In genomic region chr2:232398293-232399034, GRCh38 we compare ENCODE assay signal across 25 cellular contexts. TPM values are rescaled to one million over a fixed set of nuclear protein-coding genes. Genes with fewer than 3 reads are reported as not detected.
"Had no signal": no experiment of that assay in that cellular context is flagged by ENCODE, and none has a peak within 500 bp of the region (broad histone marks: within the 10 kb centered on the region; RNA-seq: fewer than 3 reads in every experiment).

No MANE protein-coding gene starts in this region.

- H3K4me3 ChIP-seq: breast epithelium, coronary artery, esophagus squamous epithelium, gastrocnemius medialis, left lung, lung, ovary, psoas muscle, right atrium auricular region, thyroid gland had no signal

- H3K27ac ChIP-seq: breast epithelium, coronary artery, esophagus squamous epithelium, gastrocnemius medialis, left lung, ovary, psoas muscle, right atrium auricular region, thyroid gland had no signal

- DNase-seq: activated CD4-positive, alpha-beta T cell treated with anti-CD3 and anti-CD28 coated beads for 4 hours; activated CD4-positive, alpha-beta T cell treated with anti-CD3 and anti-CD28 coated beads, Interleukin-2, amount 50 U/mL, for 48 hours; activated CD4-positive, CD25-positive, alpha-beta regulatory T cell; activated effector memory CD4-positive, alpha-beta T cell treated with Interleukin-2 at 50 U/mL for 16 hours; activated naive CD4-positive, alpha-beta T cell treated with anti-CD3 and anti-CD28 coated beads for 36 hours; activated naive CD8-positive, alpha-beta T cell treated with anti-CD3 and anti-CD28 coated beads, Interleukin-2, amount 10 ng/mL, durations not matched to agents 7 days and 5 days; activated T-cell treated with anti-CD3 and anti-CD28 coated beads, Interleukin-2, amount 50 U/mL, for 48 hours; amniotic stem cell; esophagus squamous epithelium; gastrocnemius medialis; kidney; left lung; natural killer cell; ovary; psoas muscle; stimulated activated CD4-positive, alpha-beta T cell treated with anti-CD3 and anti-CD28 coated beads, Interleukin-1b, Interleukin-23, amount 100 ng/mL, for 48 hours; substantia nigra; T-cell; thyroid gland had no signal

- H3K4me1 ChIP-seq: breast epithelium, esophagus squamous epithelium, gastrocnemius medialis, left lung, psoas muscle, right atrium auricular region, thyroid gland had no signal

- H3K27me3 ChIP-seq: ovary, right atrium auricular region, thyroid gland had no signal

- H3K9me3 ChIP-seq: breast epithelium, esophagus squamous epithelium, gastrocnemius medialis, left lung, ovary, psoas muscle, right atrium auricular region, thyroid gland had no signal

- H3K36me3 ChIP-seq: breast epithelium, esophagus squamous epithelium, gastrocnemius medialis, left lung, ovary, right atrium auricular region, thyroid gland had no signal

- ATAC-seq: gastrocnemius medialis, left lung, natural killer cell, psoas muscle, T-cell had no signal

RNA-seq across cellular contexts. Expression of gene ALPG, which starts 8.2 kb away (rescaled TPM):
- total RNA-seq: activated naive CD4-positive, alpha-beta T cell treated with anti-CD3 and anti-CD28 coated beads for 36 hours; activated naive CD8-positive, alpha-beta T cell treated with anti-CD3 and anti-CD28 coated beads, Interleukin-2, amount 10 ng/mL, durations not matched to agents 7 days and 5 days; breast epithelium; esophagus squamous epithelium; gastrocnemius medialis; kidney; natural killer cell; psoas muscle; right atrium auricular region; skeletal muscle tissue; thyroid gland; ureter had no signal

RNA-seq across cellular contexts. Expression of gene ALPP, which starts 19.9 kb away (rescaled TPM):
- total RNA-seq: activated naive CD4-positive, alpha-beta T cell treated with anti-CD3 and anti-CD28 coated beads for 36 hours; activated naive CD8-positive, alpha-beta T cell treated with anti-CD3 and anti-CD28 coated beads, Interleukin-2, amount 10 ng/mL, durations not matched to agents 7 days and 5 days; breast epithelium; esophagus squamous epithelium; gastrocnemius medialis; kidney; psoas muscle; right atrium auricular region; skeletal muscle tissue; thyroid gland; ureter had no signal

RNA-seq across cellular contexts. Expression of gene ALPI, which starts 57.5 kb away (rescaled TPM):
- total RNA-seq: activated naive CD4-positive, alpha-beta T cell treated with anti-CD3 and anti-CD28 coated beads for 36 hours; activated naive CD8-positive, alpha-beta T cell treated with anti-CD3 and anti-CD28 coated beads, Interleukin-2, amount 10 ng/mL, durations not matched to agents 7 days and 5 days; esophagus squamous epithelium; gastrocnemius medialis; left lung; lung; natural killer cell; psoas muscle; right atrium auricular region; skeletal muscle tissue; T-cell; thyroid gland; ureter had no signal
